ENCODE assay signal across 14 cellular contexts in the genomic region with DNA sequence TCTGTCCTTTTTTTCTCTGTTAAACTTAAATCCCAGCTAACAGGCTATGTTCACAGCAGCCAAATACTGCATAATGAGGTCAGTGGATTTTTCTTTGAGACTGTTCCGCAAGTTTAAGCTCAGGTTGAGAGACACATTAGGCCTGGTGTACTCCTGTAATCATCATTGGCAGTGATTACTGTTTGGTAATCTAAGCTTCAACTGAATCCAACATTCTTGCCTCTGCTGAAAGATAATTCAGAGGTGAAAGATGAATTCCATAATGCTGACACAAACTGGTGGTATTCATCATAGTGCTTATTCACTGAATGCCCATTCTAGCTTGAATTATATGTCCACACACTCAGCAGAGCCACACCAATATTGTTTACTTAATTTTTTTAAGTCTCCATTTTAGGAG.
DNase-seq lines count a peak whose midpoint lies in the region; FAIRE-seq and TF ChIP-seq lines count a peak whose summit lies in the region.
"Had no signal": no experiment of that assay in that cellular context is flagged by ENCODE, and none has a peak within 500 bp of the region (broad histone marks: within the 10 kb centered on the region; RNA-seq: fewer than 3 reads in every experiment).

No MANE protein-coding gene starts in this region.

- H3K4me1 Mint-ChIP-seq in nephron progenitor cell = peaks cover 19% of the 10 kb centered on the region
- H3K4me1 Mint-ChIP-seq: naive B cell had no signal

- H4K20me1 ChIP-seq in fibroblast of lung (ENCODE audit: control insufficient read depth, extremely low read depth, insufficient read depth, low read length) = no peaks in the 10 kb centered on the region
- no peaks in the 10 kb centered on the region for H4K20me1 ChIP-seq in OCI-LY7 (ENCODE audit: insufficient read depth, low read length)

- H3K36me3 ChIP-seq in fibroblast of lung (ENCODE audit: control insufficient read depth, insufficient read depth, low read length) = no peaks in the 10 kb centered on the region
- H3K36me3 ChIP-seq in OCI-LY7 (ENCODE audit: insufficient read depth, low read length) = no peaks in the 10 kb centered on the region

- no peak overlapping the region for H3K4me3 Mint-ChIP-seq in nephron progenitor cell
- H3K4me3 Mint-ChIP-seq: naive B cell; T-helper 1 cell treated with Interleukin-12 subunit alpha and Interleukin-12 subunit beta and Interleukin-4 antibody, amounts not matched to agents 30 μg/mL and 1 μg/mL, for 36 hours had no signal

- no peak for FAIRE-seq in RCC 7860 (lab: Jason Lieb, UNC)

- H3K9me3 Mint-ChIP-seq in nephron progenitor cell = no peaks in the 10 kb centered on the region
- H3K9me3 Mint-ChIP-seq: brain; T-helper 1 cell treated with Interleukin-12 subunit alpha and Interleukin-12 subunit beta and Interleukin-4 antibody, amounts not matched to agents 30 μg/mL and 1 μg/mL, for 36 hours had no signal

- POLR2A ChIA-PET in OCI-LY7 (lab: Charles Lee) = interaction anchor here (0.5 to 2.2 kb wide), 6 partner anchors 9 to 66 kb away, joined by 3 to 8 read pairs (median 6); no protein-coding TSS in a partner anchor

- H3K36me3 Mint-ChIP-seq in nephron progenitor cell (ENCODE audit: low read depth) = no peaks in the 10 kb centered on the region
- H3K36me3 Mint-ChIP-seq: brain, naive B cell had no signal

- CTCF ChIA-PET in OCI-LY7 (lab: Charles Lee; ENCODE audit: unreplicated experiment) = interaction anchor here (0.5 kb wide), 1 partner anchor 53 kb away, joined by 3 read pairs; no protein-coding TSS in a partner anchor

- BruUV-seq in OCI-LY7 (replicated peaks; lab: Mats Ljungman, UMichigan) = no TSS peak

- no peak overlapping the region for H3K27ac Mint-ChIP-seq in nephron progenitor cell
- H3K27ac Mint-ChIP-seq: naive B cell; T-helper 1 cell treated with Interleukin-12 subunit alpha and Interleukin-12 subunit beta and Interleukin-4 antibody, amounts not matched to agents 30 μg/mL and 1 μg/mL, for 36 hours had no signal

- H3K4me1 ChIP-seq in fibroblast of lung (ENCODE audit: control insufficient read depth, extremely low read depth, insufficient read depth, low read length) (peaks cover 9% of the 10 kb centered on the region), OCI-LY7 (ENCODE audit: insufficient read depth, low read length, poor library complexity, severe bottlenecking) (no peaks in the 10 kb centered on the region)

- H3K9ac ChIP-seq in fibroblast of lung (ENCODE audit: insufficient read depth, low read length) = no peak overlapping the region

- no peaks in the 10 kb centered on the region for H3K27me3 ChIP-seq in fibroblast of lung (ENCODE audit: control insufficient read depth, insufficient read depth, low read length)

- H2AFZ ChIP-seq in fibroblast of lung (ENCODE audit: low read length) = no peak overlapping the region
- H2AFZ ChIP-seq in OCI-LY7 (ENCODE audit: low read length) = no peak overlapping the region

- DNase-seq in EH (ENCODE audit: low read depth) (peak; percentile 43), RCC 7860 (ENCODE audit: low spot score) (peak; percentile 48), fibroblast of lung (ENCODE audit: low read depth in 2 of 2) (peak; percentile 63 to 98), non-pigmented ciliary epithelial cell (ENCODE audit: low read depth) (peak; percentile 85), substantia nigra (lab: John Stamatoyannopoulos, UW) (no peak), OCI-LY7 (ENCODE audit: low spot score) (no peak), nephron progenitor cell (no peak)
- no peak for DNase-seq in activated naive CD4-positive, alpha-beta T cell treated with anti-CD3 and anti-CD28 coated beads, Interleukin-2, amount 50 U/mL, for 16 hours
- DNase-seq: activated CD8-positive, alpha-beta memory T cell treated with anti-CD3 and anti-CD28 coated beads, Interleukin-2, amount 50 U/mL, for 4 hours; hippocampal formation; naive B cell; NCI-H524 had no signal

- TF ChIP-seq CTCF in fibroblast of lung (conservative IDR thresholded peaks at IDR 0.05 in 1 of 2, IDR thresholded peaks at IDR 0.05 in 1 of 2; ENCODE audit: low read depth in 1 of 2, low read length in 2 of 2) = no peak
- no peak for TF ChIP-seq CTCF in OCI-LY7 (conservative IDR thresholded peaks at IDR 0.05; ENCODE audit: low read length)
- no peak for TF ChIP-seq CTCF in nephron progenitor cell (IDR thresholded peaks at IDR 0.05)

- H3K4me3 ChIP-seq in fibroblast of lung (replicated peaks in 1 of 4; ENCODE audit: control extremely low read depth in 1 of 4, insufficient read depth in 1 of 4, low read depth in 3 of 4, low read length in 4 of 4) (no peak overlapping the region), OCI-LY7 (ENCODE audit: low read depth, low read length, poor library complexity, severe bottlenecking) (no peak overlapping the region)

- H3K4me2 ChIP-seq in fibroblast of lung (ENCODE audit: extremely low read depth, insufficient read depth, low read length) = peak overlapping the region; percentile 50
- H3K4me2 ChIP-seq in OCI-LY7 (ENCODE audit: low read length) = no peak overlapping the region

- H3K79me2 ChIP-seq in fibroblast of lung (ENCODE audit: control insufficient read depth, insufficient read depth, low read length) (peaks cover 3% of the 10 kb centered on the region), OCI-LY7 (ENCODE audit: insufficient read depth, low read depth, low read length) (no peaks in the 10 kb centered on the region)

- no peaks in the 10 kb centered on the region for H3K9me2 ChIP-seq in OCI-LY7 (ENCODE audit: insufficient read depth, low read length)

- H3K27me3 Mint-ChIP-seq in nephron progenitor cell (ENCODE audit: low read depth, poor library complexity) = peaks cover 5% of the 10 kb centered on the region
- H3K27me3 Mint-ChIP-seq: brain, naive B cell had no signal

- intact Hi-C loops in OCI-LY7 (cut with micrococcal nuclease; ENCODE audit: unreplicated experiment) = no loop called here

- H3K27ac ChIP-seq in fibroblast of lung (ENCODE audit: insufficient read depth, low read length) (peak overlapping the region; percentile 18), substantia nigra (ENCODE audit: low read depth, low read length, poor library complexity, severe bottlenecking) (no peak overlapping the region), OCI-LY7 (ENCODE audit: low read depth, low read length, poor library complexity, severe bottlenecking) (no peak overlapping the region)

- no peaks in the 10 kb centered on the region for H3K9me3 ChIP-seq in fibroblast of lung (ENCODE audit: control insufficient read depth, insufficient read depth, low read depth, low read length)
- H3K9me3 ChIP-seq in OCI-LY7 (ENCODE audit: low read length) = no peaks in the 10 kb centered on the region

Comparison
In these comparisons a context has a peak if more than half of its experiments do, and no peak if none do; other contexts are left out.
1. DNase-seq: peak in EH (single experiment), RCC 7860 (single experiment), fibroblast of lung (2 of 2) and non-pigmented ciliary epithelial cell (single experiment); none in substantia nigra (0 of 49), OCI-LY7 (single experiment), nephron progenitor cell (single experiment) and activated naive CD4-positive, alpha-beta T cell treated with anti-CD3 and anti-CD28 coated beads, Interleukin-2, amount 50 U/mL, for 16 hours (single experiment).